ENCODE assay signal across 17 cellular contexts in genomic region chr21:25966308-25966707, GRCh38.
"Had no signal": no experiment of that assay in that cellular context is flagged by ENCODE, and none has a peak within 500 bp of the region (broad histone marks: within the 10 kb centered on the region; RNA-seq: fewer than 3 reads in every experiment).

No MANE protein-coding gene starts in this region.

- DNase-seq: effector CD8-positive, alpha-beta T cell; esophagus squamous epithelium; foreskin melanocyte; heart left ventricle; islet precursor cell; lower lobe of right lung; natural killer cell; nucleus accumbens; ovary; sigmoid colon; stimulated activated naive CD4-positive, alpha-beta T cell; stomach had no signal

- H3K4me3 ChIP-seq: coronary artery, esophagus squamous epithelium, heart left ventricle, lower lobe of right lung, ovary, right atrium auricular region, sigmoid colon, skin epidermis, stomach had no signal

- H3K27ac ChIP-seq: ovary had no signal

- FAIRE-seq: endometrium had no signal

- H3K27me3 ChIP-seq: esophagus squamous epithelium, heart left ventricle, ovary, right atrium auricular region, sigmoid colon, stomach had no signal

- H3K9me3 ChIP-seq: esophagus squamous epithelium, heart left ventricle, lower lobe of right lung, ovary, right atrium auricular region, sigmoid colon, stomach had no signal

- H3K4me1 ChIP-seq: sigmoid colon had no signal

- ATAC-seq: heart left ventricle, left lobe of liver, lower lobe of right lung, natural killer cell had no signal

- H3K36me3 ChIP-seq: ovary, right atrium auricular region had no signal
